1 cellular context compared by ENCODE assay signal in genomic region chr5:142839711-142840441, GRCh38.
TF ChIP-seq lines count a peak whose summit lies in the region.

No MANE protein-coding gene starts in this region.

TF ChIP-seq in IMR-90, 13 proteins besides CTCF, POLR2A, EP300 and RAD21 (continued from another document):
- TF ChIP-seq FOS (IDR thresholded peaks at IDR 0.05; ENCODE audit: low read depth, low read length) (no peak), BHLHE40 (IDR thresholded peaks at IDR 0.05; ENCODE audit: low read depth, low read length) (no peak), ELK1 (IDR thresholded peaks at IDR 0.05; ENCODE audit: borderline replicate concordance, low read depth, low read length) (no peak), CEBPB (IDR thresholded peaks at IDR 0.05; ENCODE audit: low read depth, low read length) (0 out of 2 replicates have a peak, but pooled peaks have one; percentile 7), RCOR1 (IDR thresholded peaks at IDR 0.05; ENCODE audit: insufficient replicate concordance, low read length) (no peak)
